1 cellular context compared by ENCODE assay signal in genomic region chr10:103186128-103186527, GRCh38.
TF ChIP-seq lines count a peak whose summit lies in the region.

No MANE protein-coding gene starts in this region.

TF ChIP-seq in GM12878, 131 proteins besides CTCF, POLR2A, EP300 and RAD21:
- TF ChIP-seq CHD2 (IDR thresholded peaks at IDR 0.05; ENCODE audit: borderline replicate concordance, low read depth, low read length) (no peak), EZH2 (IDR thresholded peaks at IDR 0.05; ENCODE audit: borderline replicate concordance, control insufficient read depth, low read depth, low read length) (no peak), NBN (IDR thresholded peaks at IDR 0.05) (no peak), POLR2AphosphoS2 (IDR thresholded peaks at IDR 0.05; ENCODE audit: low read depth, low read length) (no peak), MEF2B (IDR thresholded peaks at IDR 0.05; ENCODE audit: partially characterized antibody, poor library complexity, severe bottlenecking) (no peak), NFXL1 (IDR thresholded peaks at IDR 0.05; ENCODE audit: borderline replicate concordance) (no peak), REST (IDR thresholded peaks at IDR 0.05; ENCODE audit: low read depth, low read length) (no peak), SIX5 (IDR thresholded peaks at IDR 0.05; ENCODE audit: low read depth, low read length, severe bottlenecking) (no peak), ASH2L (IDR thresholded peaks at IDR 0.05; ENCODE audit: borderline replicate concordance, low read depth) (no peak), SMAD1 (IDR thresholded peaks at IDR 0.05; ENCODE audit: low read depth, partially characterized antibody) (no peak), IKZF2 (IDR thresholded peaks at IDR 0.05) (no peak), PAX8 (IDR thresholded peaks at IDR 0.05) (no peak), STAT3 (IDR thresholded peaks at IDR 0.05; ENCODE audit: low read depth, low read length) (no peak), BCL11A (IDR thresholded peaks at IDR 0.05; ENCODE audit: low read depth, low read length) (no peak), ELK1 (IDR thresholded peaks at IDR 0.05; ENCODE audit: low read depth, low read length) (no peak), HDGF (IDR thresholded peaks at IDR 0.05) (no peak), HDAC2 (IDR thresholded peaks at IDR 0.05) (no peak)
